ENCODE assay signal across 9 cellular contexts in genomic region chr12:104480826-104481457, GRCh38. TPM values are rescaled to one million over a fixed set of nuclear protein-coding genes. Genes with fewer than 3 reads are reported as not detected.
DNase-seq lines count a peak whose midpoint lies in the region; ATAC-seq lines count a peak whose summit lies in the region.
"Had no signal": no experiment of that assay in that cellular context is flagged by ENCODE, and none has a peak within 500 bp of the region (broad histone marks: within the 10 kb centered on the region; RNA-seq: fewer than 3 reads in every experiment).

No MANE protein-coding gene starts in this region.

- no peak overlapping the region for H2AFZ ChIP-seq in GM23248

- WGBS in GM23248 (ENCODE audit: low coverage in 1 of 2, low lambda C conversion rate in 2 of 2, missing lambda C conversion rate in 2 of 2), 2 experiments = 80 to 81% methylated on average over 11 of the region's 11 CpGs

- intact Hi-C loops in sciatic nerve (cut with DNase I) = no loop called here

- H3F3A ChIP-seq in GM23248 (ENCODE audit: insufficient read depth) = peaks cover 13% of the 10 kb centered on the region

- peak; percentile 56 for ATAC-seq in sciatic nerve
- ATAC-seq in HG02588 (IDR thresholded peaks at IDR 0.05; ENCODE audit: unreplicated experiment) = no peak

- no peaks in the 10 kb centered on the region for H3K36me3 ChIP-seq in GM23248 (ENCODE audit: low read depth)

- H4K20me1 ChIP-seq in GM23248 (ENCODE audit: insufficient read depth) = no peaks in the 10 kb centered on the region

- in situ Hi-C loops in GM23248 (cut with MboI) = no loop called here

- peaks cover 40% of the 10 kb centered on the region for H3K79me2 ChIP-seq in GM23248 (ENCODE audit: insufficient read depth)

- peak overlapping the region; percentile 36; the same call in 1 of the 2 replicates for H3K9ac ChIP-seq in GM23248

- no peak overlapping the region for H3K4me2 ChIP-seq in GM23248 (ENCODE audit: unreplicated experiment)

- H3K27ac ChIP-seq in GM23248 = peak overlapping the region; percentile 72

- H3K4me1 ChIP-seq in GM23248 (ENCODE audit: insufficient read depth) = peaks cover under 1% of the 10 kb centered on the region

- H3K9me3 ChIP-seq in GM23248 (ENCODE audit: low read depth) = no peaks in the 10 kb centered on the region

- H3K27me3 ChIP-seq in GM23248 (replicated peaks; ENCODE audit: insufficient read depth) = no peaks in the 10 kb centered on the region

- no peak overlapping the region for H3K4me3 ChIP-seq in GM23248

- DNase-seq in GM23248 (peak; percentile 72), RPMI7951 (ENCODE audit: low read depth) (peak; percentile 95), fibroblast of the conjunctiva (ENCODE audit: low read depth) (peak; percentile 10), sciatic nerve (ENCODE audit: low spot score) (no peak)
- DNase-seq in stimulated activated CD4-positive, alpha-beta T cell treated with anti-CD3 and anti-CD28 coated beads, Interleukin-4, amount 100 ng/mL, for 1 hour = no peak
- DNase-seq in activated CD4-positive, alpha-beta T cell treated with anti-CD3 and anti-CD28 coated beads for 4 hours = no peak
- no peak for DNase-seq in activated CD8-positive, alpha-beta memory T cell treated with anti-CD3 and anti-CD28 coated beads, Interleukin-2, amount 50 U/mL, for 4 hours
- DNase-seq: small intestine had no signal

- no peaks in the 10 kb centered on the region for H3K9me2 ChIP-seq in GM23248 (ENCODE audit: insufficient read depth)

RNA-seq across cellular contexts. Expression of gene CHST11, which starts 24.2 kb away (rescaled TPM):
- 5.4 and 18.1 TPM in 2 replicates for total RNA-seq in GM23248 (2014; rRNA removed; shearing (Covaris generic))
- 3.7 TPM in 2 replicates for polyA plus RNA-seq in GM23248 (2016; fragmentation: Nextera tagmentation; extraction: Ambion mirVana)
- total RNA-seq in RPMI7951 (2014; rRNA removed; shearing (Covaris generic)) = 36.2 and 38.8 TPM in 2 replicates
- 19.2 TPM for total RNA-seq in sciatic nerve

Comparison
In these comparisons a context has a peak if more than half of its experiments do, and no peak if none do; other contexts are left out.
1. DNase-seq: peak in GM23248 (single experiment), RPMI7951 (single experiment) and fibroblast of the conjunctiva (single experiment); none in sciatic nerve (single experiment), stimulated activated CD4-positive, alpha-beta T cell treated with anti-CD3 and anti-CD28 coated beads, Interleukin-4, amount 100 ng/mL, for 1 hour (single experiment), activated CD4-positive, alpha-beta T cell treated with anti-CD3 and anti-CD28 coated beads for 4 hours (0 of 2) and activated CD8-positive, alpha-beta memory T cell treated with anti-CD3 and anti-CD28 coated beads, Interleukin-2, amount 50 U/mL, for 4 hours (single experiment).